Comparison of ENCODE assay signal across 10 cellular contexts in the genomic region with DNA sequence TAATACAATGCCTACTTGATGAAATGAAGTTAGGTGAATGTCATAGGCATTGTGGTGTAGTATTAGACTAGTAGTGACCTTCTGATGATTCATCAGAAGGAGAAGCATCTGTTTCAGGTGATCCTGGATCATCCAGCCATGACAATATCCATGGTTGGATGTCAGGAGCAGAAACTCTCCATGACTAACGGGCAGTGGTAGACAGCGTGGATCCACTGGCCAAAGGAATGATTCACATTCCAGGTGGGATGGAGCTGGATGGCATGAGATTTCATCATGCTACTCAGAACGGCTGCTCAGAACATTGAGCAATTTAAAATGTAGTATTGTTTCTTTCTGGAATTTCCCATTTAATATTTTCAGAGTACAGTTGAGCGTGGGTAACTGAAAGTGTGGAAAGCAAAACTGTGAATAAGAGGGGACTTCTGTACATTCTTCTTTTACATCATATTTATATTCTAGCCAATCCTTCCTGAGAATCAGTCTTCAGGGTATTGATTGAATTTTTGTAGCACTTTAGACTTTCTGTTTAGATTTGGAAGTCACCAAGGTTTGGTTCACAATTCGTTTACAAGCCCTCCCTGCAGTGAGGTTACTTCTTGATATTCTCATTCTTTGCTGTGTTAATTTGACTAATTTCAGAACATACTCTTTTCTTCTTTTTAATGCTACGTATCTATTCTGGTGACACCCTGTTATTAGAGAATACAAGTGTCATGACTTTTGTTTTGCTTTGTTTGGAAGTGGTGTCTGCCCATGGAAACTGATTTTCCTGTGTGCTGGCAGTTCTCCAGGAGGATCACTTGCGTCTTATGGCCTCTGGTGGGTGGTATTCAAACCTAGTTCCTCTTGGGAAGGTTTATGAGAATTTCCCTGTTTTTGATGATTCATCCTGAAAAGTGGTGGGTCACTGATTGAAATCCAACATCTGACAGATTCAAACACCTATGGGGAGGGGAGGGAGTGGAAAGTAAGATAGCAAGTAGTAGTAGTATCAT. TPM values are rescaled to one million over a fixed set of nuclear protein-coding genes. Genes with fewer than 3 reads are reported as not detected.
DNase-seq lines count a peak whose midpoint lies in the region; ATAC-seq and TF ChIP-seq lines count a peak whose summit lies in the region.
"Had no signal": no experiment of that assay in that cellular context is flagged by ENCODE, and none has a peak within 500 bp of the region (broad histone marks: within the 10 kb centered on the region; RNA-seq: fewer than 3 reads in every experiment).

No MANE protein-coding gene starts in this region.

- H3K9me3 Mint-ChIP-seq in Caco-2 (ENCODE audit: unreplicated experiment): no peaks in the 10 kb centered on the region
- H3K9me3 Mint-ChIP-seq in activated naive CD4-positive, alpha-beta T cell treated with anti-CD3 and anti-CD28 coated beads, Interleukin-2, amount 50 U/mL, for 72 hours: no peaks in the 10 kb centered on the region

- H3K27ac Mint-ChIP-seq in Caco-2 (ENCODE audit: unreplicated experiment): peak overlapping the region; percentile 42
- peak overlapping the region in 1 of 2 donors; percentile 56 for H3K27ac Mint-ChIP-seq in activated naive CD4-positive, alpha-beta T cell treated with anti-CD3 and anti-CD28 coated beads, Interleukin-2, amount 50 U/mL, for 72 hours

- BruUV-seq in Caco-2 (replicated peaks; lab: Mats Ljungman, UMichigan): no TSS peak

- DNase-seq in Caco-2 (no peak), HCEC 1CT (peak; percentile 45), left lobe of liver (ENCODE audit: low spot score) (no peak), activated gamma-delta T cell treated with Interleukin-2 at 50 U/mL for 16 hours (no peak), testis (no peak), NCI-H187 (lab: John Stamatoyannopoulos, UW) (no peak)
- no peak for DNase-seq in activated naive CD4-positive, alpha-beta T cell treated with anti-CD3 and anti-CD28 coated beads, Interleukin-2, amount 50 U/mL, for 72 hours (ENCODE audit: low spot score in 2 of 2)
- DNase-seq: NCI-H524, thyroid gland had no signal

- H3K9me3 ChIP-seq in Caco-2 (0 out of 2 replicates have a peak, but pooled peaks cover 7% of the 10 kb centered on the region), testis (no peaks in the 10 kb centered on the region)
- H3K9me3 ChIP-seq: thyroid gland had no signal

- peaks cover 5% of the 10 kb centered on the region; the same call in 1 of the 2 replicates for H3K4me1 ChIP-seq in Caco-2
- no peaks in the 10 kb centered on the region for H3K4me1 ChIP-seq in testis
- H3K4me1 ChIP-seq: thyroid gland had no signal

- peak; percentile 63 to 79 for ATAC-seq in activated naive CD4-positive, alpha-beta T cell treated with anti-CD3 and anti-CD28 coated beads, Interleukin-2, amount 50 U/mL, for 72 hours
- peak; percentile 76 for ATAC-seq in left lobe of liver
- no peak for ATAC-seq in HG02678 (IDR thresholded peaks at IDR 0.05; ENCODE audit: unreplicated experiment)

- POLR2A ChIA-PET in Caco-2 (lab: Charles Lee): no interaction called here

- TF ChIP-seq POLR2A in testis (IDR thresholded peaks at IDR 0.05): no peak

- H3K36me3 ChIP-seq in Caco-2 (ENCODE audit: control insufficient read depth, insufficient read depth, low read length) (no peaks in the 10 kb centered on the region), testis (ENCODE audit: low read depth, missing control alignments) (no peaks in the 10 kb centered on the region)
- H3K36me3 ChIP-seq: thyroid gland had no signal

- H3K4me1 Mint-ChIP-seq in Caco-2 (ENCODE audit: low read depth, unreplicated experiment): peaks cover 21% of the 10 kb centered on the region

- TF ChIP-seq CTCF in Caco-2 (IDR thresholded peaks at IDR 0.05; ENCODE audit: insufficient read depth in 1 of 2, low read depth in 1 of 2, low read length in 1 of 2, severe bottlenecking in 1 of 2, unreplicated experiment in 1 of 2) (no peak), testis (IDR thresholded peaks at IDR 0.05) (no peak)

- CTCF ChIA-PET in Caco-2 (lab: Charles Lee): interaction anchor here (1.1 kb wide), 1 partner anchor 16 kb away, joined by 3 read pairs; no protein-coding TSS in a partner anchor

- no peak overlapping the region for H3K4me3 Mint-ChIP-seq in Caco-2 (ENCODE audit: unreplicated experiment)

- intact Hi-C loops in Caco-2 (cut with micrococcal nuclease; ENCODE audit: unreplicated experiment): no loop called here
- intact Hi-C loops in testis (cut with DNase I; ENCODE audit: low total_unique reads): no loop called here

- no peak overlapping the region for H3K27ac ChIP-seq in testis
- H3K27ac ChIP-seq: thyroid gland had no signal

- H3K4me3 ChIP-seq in Caco-2 (ENCODE audit: low read depth, low read length) (no peak overlapping the region), testis (no peak overlapping the region)
- H3K4me3 ChIP-seq: thyroid gland had no signal

- no peaks in the 10 kb centered on the region for H3K27me3 Mint-ChIP-seq in Caco-2 (ENCODE audit: insufficient read depth, unreplicated experiment)

- WGBS in testis, 2 donors: 66 to 71% methylated on average over 7 of the region's 7 CpGs

- H3K27me3 ChIP-seq in Caco-2 (replicated peaks; ENCODE audit: control insufficient read depth, insufficient read depth, low read length) (no peaks in the 10 kb centered on the region), testis (no peaks in the 10 kb centered on the region)
- H3K27me3 ChIP-seq: thyroid gland had no signal

- H3K36me3 Mint-ChIP-seq in Caco-2 (ENCODE audit: insufficient read depth, unreplicated experiment): no peaks in the 10 kb centered on the region
- peaks cover 0 to 6% of the 10 kb centered on the region in 2 donors for H3K36me3 Mint-ChIP-seq in activated naive CD4-positive, alpha-beta T cell treated with anti-CD3 and anti-CD28 coated beads, Interleukin-2, amount 50 U/mL, for 72 hours

RNA-seq across cellular contexts. Expression of a gene that starts 12.2 kb away (rescaled TPM):
- total RNA-seq in Caco-2 (2022) (85.4 and 88.7 TPM in 2 replicates), left lobe of liver (45.6 TPM), testis (10 to 100 TPM; 84.9 to 93.7 TPM)
- total RNA-seq in activated naive CD4-positive, alpha-beta T cell treated with anti-CD3 and anti-CD28 coated beads, Interleukin-2, amount 50 U/mL, for 72 hours: 10 to 100 TPM; 48.4 to 71.0 TPM
- 45.4 TPM for polyA plus RNA-seq in testis (ENCODE audit: insufficient read depth, low read depth, low replicate concordance)
